In genomic region chr16:81367821-81368220, GRCh38 we compare ENCODE assay signal across 23 cellular contexts.
"Had no signal": no experiment of that assay in that cellular context is flagged by ENCODE, and none has a peak within 500 bp of the region (broad histone marks: within the 10 kb centered on the region; RNA-seq: fewer than 3 reads in every experiment).

No MANE protein-coding gene starts in this region.

- H3K27ac Mint-ChIP-seq: endodermal cell; memory B cell; mesothelial cell of epicardium; natural killer cell treated with Interleukin-12 subunit alpha and Interleukin-12 subunit beta and Interleukin-15 and Interleukin-18, amount 100 ng/mL, for 72 hours; neural progenitor cell; progenitor cell of endocrine pancreas had no signal

- H3K27ac ChIP-seq: cardiac muscle cell, gastroesophageal sphincter, hepatocyte, neural progenitor cell, ovary, sigmoid colon, tibial artery, upper lobe of right lung, vagina had no signal

- H3K4me1 Mint-ChIP-seq: endodermal cell, memory B cell, mesothelial cell of epicardium, neural progenitor cell had no signal

- H3K4me3 ChIP-seq: cardiac muscle cell, gastroesophageal sphincter, hepatocyte, neural progenitor cell, ovary, sigmoid colon, tibial artery, upper lobe of right lung, vagina had no signal

- H3K4me1 ChIP-seq: gastroesophageal sphincter, neural progenitor cell, tibial artery, upper lobe of right lung, vagina had no signal

- H3K9me3 ChIP-seq: gastroesophageal sphincter, ovary, sigmoid colon, tibial artery, upper lobe of right lung, vagina had no signal

- DNase-seq: cerebellar nuclear complex; effector CD4-positive, alpha-beta T cell; endodermal cell; glutamatergic neuron; kidney; left cardiac atrium; nucleus accumbens; ovary; sigmoid colon; small intestine; stimulated activated CD4-positive, alpha-beta T cell treated with anti-CD3 and anti-CD28 coated beads, Interleukin-2, amount 100 ng/mL, for 48 hours; stimulated activated naive CD4-positive, alpha-beta T cell treated with Interleukin-2 at 50 U/mL for 16 hours; tibial artery; upper lobe of right lung had no signal

- ATAC-seq: gastroesophageal sphincter; left cardiac atrium; natural killer cell treated with Interleukin-12 subunit alpha and Interleukin-12 subunit beta and Interleukin-15 and Interleukin-18, amount 100 ng/mL, for 72 hours; upper lobe of right lung had no signal

- H3K27me3 ChIP-seq: cardiac muscle cell, gastroesophageal sphincter, hepatocyte, neural progenitor cell, ovary, sigmoid colon, tibial artery, upper lobe of right lung, vagina had no signal

- H3K9me3 Mint-ChIP-seq: endodermal cell; memory B cell; mesothelial cell of epicardium; natural killer cell treated with Interleukin-12 subunit alpha and Interleukin-12 subunit beta and Interleukin-15 and Interleukin-18, amount 100 ng/mL, for 72 hours; neural progenitor cell had no signal

- H3K4me3 Mint-ChIP-seq: endodermal cell; memory B cell; mesothelial cell of epicardium; natural killer cell treated with Interleukin-12 subunit alpha and Interleukin-12 subunit beta and Interleukin-15 and Interleukin-18, amount 100 ng/mL, for 72 hours; neural progenitor cell had no signal

- H3K27me3 Mint-ChIP-seq: memory B cell; natural killer cell treated with Interleukin-12 subunit alpha and Interleukin-12 subunit beta and Interleukin-15 and Interleukin-18, amount 100 ng/mL, for 72 hours; progenitor cell of endocrine pancreas had no signal
